In the genomic region with DNA sequence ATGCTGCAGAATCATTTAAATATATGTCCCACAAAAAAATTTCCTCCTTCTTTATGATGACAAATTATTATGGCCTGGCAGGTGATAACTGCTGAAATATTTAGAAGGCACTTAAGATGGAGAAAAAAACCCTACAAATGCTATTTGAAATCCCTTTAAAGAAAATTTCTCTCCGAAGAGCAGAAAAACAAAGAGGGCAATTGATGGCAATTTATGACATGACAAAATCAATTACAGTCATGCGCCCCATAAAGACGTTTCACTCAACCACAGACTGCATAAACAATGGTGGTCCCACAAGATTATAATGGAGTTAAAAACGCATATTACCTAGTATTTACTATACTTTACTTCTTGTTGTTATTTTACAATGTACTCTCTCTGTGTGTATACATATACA, we compare ENCODE assay signal across 9 cellular contexts. TPM values are rescaled to one million over a fixed set of nuclear protein-coding genes. Genes with fewer than 3 reads are reported as not detected.
"Had no signal": no experiment of that assay in that cellular context is flagged by ENCODE, and none has a peak within 500 bp of the region (broad histone marks: within the 10 kb centered on the region; RNA-seq: fewer than 3 reads in every experiment).

No MANE protein-coding gene starts in this region.

- DNase-seq: IMR-90, KBM-7, KG1 had no signal

- ATAC-seq: HepG2, K562 had no signal

- H3K4me3 ChIP-seq: K562 had no signal

- H3K27ac ChIP-seq: HL-60 had no signal

RNA-seq across cellular contexts. Expression of gene KIF2B, which starts 25.2 kb away (rescaled TPM):
- total RNA-seq: HepG2, HT-29, HT1080, IMR-90, K562 had no signal
- polyA plus RNA-seq: HepG2, IgD-negative memory B cell, IMR-90, K562 had no signal
